ENCODE assay signal across 14 cellular contexts in the genomic region with DNA sequence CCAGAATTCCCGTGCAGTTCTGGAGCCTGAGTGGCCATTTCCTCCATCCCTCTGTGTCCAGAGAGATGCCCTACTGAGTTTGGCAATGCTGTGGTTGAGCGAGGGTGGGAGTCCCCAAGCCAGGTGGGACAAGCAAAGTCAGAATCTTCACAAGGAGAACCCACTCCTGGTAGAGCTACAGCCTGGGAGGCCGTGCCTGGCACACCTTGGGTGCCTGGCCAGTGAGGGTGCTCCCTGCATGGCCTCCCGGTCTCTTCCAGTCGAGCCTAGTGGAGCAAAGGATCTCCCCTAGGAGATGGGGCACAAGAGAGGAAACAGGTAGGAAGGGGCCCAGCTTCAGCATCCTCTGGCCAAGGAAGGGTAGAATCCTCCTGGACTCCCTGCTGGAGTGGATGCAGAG. TPM values are rescaled to one million over a fixed set of nuclear protein-coding genes. Genes with fewer than 3 reads are reported as not detected.
A peak's percentile ranks its signal among the peaks of the same experiment; 100 is the strongest.
DNase-seq lines count a peak whose midpoint lies in the region; ATAC-seq, FAIRE-seq and TF ChIP-seq lines count a peak whose summit lies in the region.
"Had no signal": no experiment of that assay in that cellular context is flagged by ENCODE, and none has a peak within 500 bp of the region (broad histone marks: within the 10 kb centered on the region; RNA-seq: fewer than 3 reads in every experiment).

No MANE protein-coding gene starts in this region.

- H2BK12ac ChIP-seq in H1 (ENCODE audit: low read depth, low read length): peak overlapping the region; percentile 92; the same call in 1 of the 2 replicates

- peaks cover 25% of the 10 kb centered on the region for H3F3A ChIP-seq in MM.1S (ENCODE audit: insufficient read depth, low read length)

- H3K18ac ChIP-seq in H1 (ENCODE audit: extremely low read depth, low read length): peak overlapping the region; percentile 52; the same call in 1 of the 2 replicates

- H4K5ac ChIP-seq in H1 (ENCODE audit: insufficient read length, low read depth, low read length): no peak overlapping the region

- H4K20me1 ChIP-seq in MM.1S (ENCODE audit: insufficient read depth, low read length): no peaks in the 10 kb centered on the region
- H4K20me1 ChIP-seq in H1 (replicated peaks in 1 of 2; ENCODE audit: control insufficient read depth in 1 of 2, insufficient read depth in 2 of 2, low read length in 2 of 2): no peaks in the 10 kb centered on the region

- H3K23me2 ChIP-seq in H1 (ENCODE audit: low read depth, low read length): peaks cover 6% of the 10 kb centered on the region; the same call in 1 of the 2 replicates

- H3K14ac ChIP-seq in H1 (ENCODE audit: insufficient read length): no peak overlapping the region

- H3K27me3 Mint-ChIP-seq in activated naive CD4-positive, alpha-beta T cell treated with anti-CD3 and anti-CD28 coated beads for 36 hours (ENCODE audit: low read depth): no peaks in the 10 kb centered on the region

- no peaks in the 10 kb centered on the region for H3K9me2 ChIP-seq in MM.1S (replicated peaks; ENCODE audit: insufficient read depth, low read length)

- H2BK120ac ChIP-seq in H1 (replicated peaks; ENCODE audit: low read depth, low read length): no peak overlapping the region

- peaks cover 22% of the 10 kb centered on the region for H3K4me1 Mint-ChIP-seq in activated naive CD4-positive, alpha-beta T cell treated with anti-CD3 and anti-CD28 coated beads for 36 hours (ENCODE audit: low read depth)
- peaks cover 22% of the 10 kb centered on the region for H3K4me1 Mint-ChIP-seq in stimulated activated effector memory CD8-positive, alpha-beta T cell treated with anti-CD3 and anti-CD28 coated beads, Interleukin-12 subunit alpha, Interleukin-12 subunit beta, amount 100 ng/mL, for 72 hours

- TF ChIP-seq RAD21 in H1 (IDR thresholded peaks at IDR 0.05 in 1 of 2, conservative IDR thresholded peaks at IDR 0.05 in 1 of 2; ENCODE audit: low read depth in 2 of 2, low read length in 2 of 2): no peak

- no peak overlapping the region for H2BK5ac ChIP-seq in H1 (ENCODE audit: low read depth, low read length)

- H3K4me3 Mint-ChIP-seq in activated naive CD4-positive, alpha-beta T cell treated with anti-CD3 and anti-CD28 coated beads for 36 hours: peak overlapping the region; percentile 74
- H3K4me3 Mint-ChIP-seq in stimulated activated effector memory CD8-positive, alpha-beta T cell treated with anti-CD3 and anti-CD28 coated beads, Interleukin-12 subunit alpha, Interleukin-12 subunit beta, amount 100 ng/mL, for 72 hours: peak overlapping the region; percentile 70

- no peak overlapping the region for H4K8ac ChIP-seq in H1 (ENCODE audit: extremely low read depth, insufficient read depth, low read length)

- CTCF ChIA-PET in activated naive CD4-positive, alpha-beta T cell treated with anti-CD3 and anti-CD28 coated beads for 36 hours (lab: Charles Lee): interaction anchor here (0.6 to 5.2 kb wide), 13 partner anchors 9 to 189 kb away, joined by 3 to 51 read pairs (median 4); a partner anchor contains a TSS
- CTCF ChIA-PET in H1 (lab: Charles Lee; ENCODE audit: partially characterized antibody): interaction anchor here (0.7 to 6.6 kb wide), 14 partner anchors 11 to 102 kb away, joined by 3 to 53 read pairs (median 5); no protein-coding TSS in a partner anchor

- intact Hi-C loops in activated naive CD4-positive, alpha-beta T cell treated with anti-CD3 and anti-CD28 coated beads for 36 hours (cut with micrococcal nuclease): loop anchor here (5.0 kb wide), 1 partner anchor 143 kb away; no protein-coding TSS in a partner anchor

- no peak for ATAC-seq in stimulated activated effector memory CD8-positive, alpha-beta T cell treated with anti-CD3 and anti-CD28 coated beads, Interleukin-12 subunit alpha, Interleukin-12 subunit beta, amount 100 ng/mL, for 72 hours
- ATAC-seq in GM21576 (IDR thresholded peaks at IDR 0.05; ENCODE audit: unreplicated experiment): no peak

- no peak for FAIRE-seq in H1 (lab: Jason Lieb, UNC)
- FAIRE-seq: GM19239 had no signal

- no peak overlapping the region for H3K9ac ChIP-seq in MM.1S (ENCODE audit: low read length)
- H3K9ac ChIP-seq in H1 (replicated peaks in 1 of 4; ENCODE audit: extremely low read depth in 1 of 4, low read depth in 3 of 4, low read length in 3 of 4): no peak overlapping the region

- no peaks in the 10 kb centered on the region for H3K36me3 Mint-ChIP-seq in activated naive CD4-positive, alpha-beta T cell treated with anti-CD3 and anti-CD28 coated beads for 36 hours (ENCODE audit: low read depth)
- H3K36me3 Mint-ChIP-seq in stimulated activated effector memory CD8-positive, alpha-beta T cell treated with anti-CD3 and anti-CD28 coated beads, Interleukin-12 subunit alpha, Interleukin-12 subunit beta, amount 100 ng/mL, for 72 hours: peaks cover 14% of the 10 kb centered on the region

- TF ChIP-seq CTCF in MM.1S (IDR thresholded peaks at IDR 0.05; ENCODE audit: low read length) (no peak), H1 (IDR thresholded peaks at IDR 0.05; ENCODE audit: control extremely low read depth in 1 of 3, insufficient read depth in 1 of 3, low read depth in 1 of 3, low read length in 3 of 3) (no peak)

- no peaks in the 10 kb centered on the region for H3K79me2 ChIP-seq in MM.1S (ENCODE audit: low read length)
- H3K79me2 ChIP-seq in H1 (ENCODE audit: control insufficient read depth in 1 of 2, insufficient read depth in 2 of 2, low read length in 2 of 2): no peaks in the 10 kb centered on the region
- H3K79me2 ChIP-seq: hepatocyte had no signal

- no peaks in the 10 kb centered on the region for H3K9me3 ChIP-seq in MM.1S (replicated peaks; ENCODE audit: insufficient read depth, low read length)
- H3K9me3 ChIP-seq in H1 (ENCODE audit: insufficient read depth in 2 of 2, low read depth in 1 of 2, low read length in 1 of 2): peaks cover 0 to 4% of the 10 kb centered on the region in 2 experiments; a peak in 1 of 4 replicates
- H3K9me3 ChIP-seq: thyroid gland had no signal

- H3K9me3 Mint-ChIP-seq in activated naive CD4-positive, alpha-beta T cell treated with anti-CD3 and anti-CD28 coated beads for 36 hours: no peaks in the 10 kb centered on the region
- no peaks in the 10 kb centered on the region for H3K9me3 Mint-ChIP-seq in stimulated activated effector memory CD8-positive, alpha-beta T cell treated with anti-CD3 and anti-CD28 coated beads, Interleukin-12 subunit alpha, Interleukin-12 subunit beta, amount 100 ng/mL, for 72 hours

- no peak for DNase-seq in activated naive CD4-positive, alpha-beta T cell treated with anti-CD3 and anti-CD28 coated beads for 36 hours
- no peak for DNase-seq in activated naive CD4-positive, alpha-beta T cell treated with Interleukin-2 at 50 U/mL for 16 hours
- DNase-seq in MM.1S (peak; percentile 1), H1 (ENCODE audit: low read depth in 1 of 2, low spot score in 2 of 2) (no peak), cortex of kidney (lab: John Stamatoyannopoulos, UW) (no peak), NCI-H526 (lab: John Stamatoyannopoulos, UW) (no peak)
- no peak for DNase-seq in stimulated activated effector memory CD8-positive, alpha-beta T cell treated with anti-CD3 and anti-CD28 coated beads, Interleukin-12 subunit alpha, Interleukin-12 subunit beta, amount 100 ng/mL, for 72 hours (ENCODE audit: low spot score in 2 of 2)
- DNase-seq: dorsolateral prefrontal cortex, NCI-H1930, NCI-H526 treated with DMSO at 0.1 percent for 48 hours, thyroid gland had no signal

- H3K36me3 ChIP-seq in MM.1S (replicated peaks; ENCODE audit: insufficient read depth, low read length) (no peaks in the 10 kb centered on the region), H1 (ENCODE audit: control insufficient read depth in 2 of 4, insufficient read depth in 4 of 4, low read length in 3 of 4) (no peaks in the 10 kb centered on the region)
- H3K36me3 ChIP-seq: thyroid gland had no signal

- H3K23ac ChIP-seq in H1 (ENCODE audit: insufficient read length): no peak overlapping the region

- no peaks in the 10 kb centered on the region for H3K79me1 ChIP-seq in H1 (ENCODE audit: low read depth, low read length)

- no peak for TF ChIP-seq POLR2A in H1 (IDR thresholded peaks at IDR 0.05; ENCODE audit: control extremely low read depth in 1 of 2, low read depth in 2 of 2, low read length in 2 of 2)

- H3K4me3 ChIP-seq in MM.1S (ENCODE audit: low read length) (no peak overlapping the region), H1 (ENCODE audit: extremely low read depth in 1 of 4, insufficient read depth in 2 of 4, low read depth in 3 of 4, low read length in 4 of 4) (no peak overlapping the region)

- WGBS in H1 (ENCODE audit: extremely low coverage in 1 of 2, insufficient coverage in 1 of 2, insufficient read length in 1 of 2, insufficient replicate concordance in 2 of 2, low coverage in 1 of 2, low lambda C conversion rate in 2 of 2, missing lambda C conversion rate in 1 of 2), 2 experiments: 87% methylated on average over 5 of the region's 5 CpGs; no CpG with 5 or more reads in 1 of the 2 experiments

- no peak overlapping the region for H2BK15ac ChIP-seq in H1 (ENCODE audit: low read length)

- H3K27me3 ChIP-seq in MM.1S (replicated peaks; ENCODE audit: insufficient read depth, low read length): no peaks in the 10 kb centered on the region
- peaks cover 0 to 7% (median 4%) of the 10 kb centered on the region in 4 experiments; a peak in 3 of 7 replicates for H3K27me3 ChIP-seq in H1 (replicated peaks in 1 of 4; ENCODE audit: control insufficient read depth in 3 of 4, extremely low read depth in 1 of 4, insufficient read depth in 3 of 4, low read length in 3 of 4)
- H3K27me3 ChIP-seq: dorsolateral prefrontal cortex, hepatocyte, thyroid gland had no signal

- H3K4me2 ChIP-seq in MM.1S (ENCODE audit: low read depth, low read length) (no peak overlapping the region), H1 (ENCODE audit: insufficient read depth in 1 of 2, low read depth in 2 of 2, low read length in 2 of 2) (no peak overlapping the region)

- POLR2A ChIA-PET in H1 (lab: Charles Lee; ENCODE audit: partially characterized antibody): interaction anchor here (0.7 to 5.0 kb wide), 11 partner anchors 8 to 121 kb away, joined by 3 to 47 read pairs (median 4); a partner anchor contains a TSS

- H3K4ac ChIP-seq in H1 (replicated peaks; ENCODE audit: insufficient read length, low read depth, low read length): no peak overlapping the region

- H3K27ac ChIP-seq in MM.1S (ENCODE audit: low read length) (no peak overlapping the region), H1 (ENCODE audit: low read depth, low read length) (no peak overlapping the region)
- H3K27ac ChIP-seq: thyroid gland had no signal

- no peak overlapping the region for H3K56ac ChIP-seq in H1 (replicated peaks; ENCODE audit: insufficient read length, low read depth, low read length)

- H3K27ac Mint-ChIP-seq in activated naive CD4-positive, alpha-beta T cell treated with anti-CD3 and anti-CD28 coated beads for 36 hours: no peak overlapping the region
- H3K27ac Mint-ChIP-seq in stimulated activated effector memory CD8-positive, alpha-beta T cell treated with anti-CD3 and anti-CD28 coated beads, Interleukin-12 subunit alpha, Interleukin-12 subunit beta, amount 100 ng/mL, for 72 hours: no peak overlapping the region

- no peak overlapping the region for H4K91ac ChIP-seq in H1 (replicated peaks; ENCODE audit: insufficient read length, low read length)

- TF ChIP-seq EP300 in H1 (IDR thresholded peaks at IDR 0.05; ENCODE audit: borderline replicate concordance in 1 of 2, low read depth in 2 of 2, low read length in 2 of 2): no peak

- no peak overlapping the region; the same call in 1 of the 2 replicates for H2AK5ac ChIP-seq in H1 (ENCODE audit: low read depth, low read length)

- H3K4me1 ChIP-seq in MM.1S (ENCODE audit: low read length): peaks cover 31% of the 10 kb centered on the region
- peaks cover 4 to 24% (median 14%) of the 10 kb centered on the region in 4 experiments for H3K4me1 ChIP-seq in H1 (replicated peaks in 1 of 4; ENCODE audit: control insufficient read depth in 3 of 4, insufficient read depth in 4 of 4, low read length in 3 of 4)

- H2BK20ac ChIP-seq in H1 (ENCODE audit: low read length): peak overlapping the region; percentile 80

- H2AFZ ChIP-seq in MM.1S (ENCODE audit: low read length) (no peak overlapping the region), H1 (ENCODE audit: low read length) (no peak overlapping the region)

RNA-seq across cellular contexts. Expression of a gene that starts 57.9 kb away (rescaled TPM):
- 100 to 1,000 TPM; 325 to 332 TPM for total RNA-seq in activated naive CD4-positive, alpha-beta T cell treated with anti-CD3 and anti-CD28 coated beads for 36 hours
- 1,213 and 1,223 TPM in 2 replicates for total RNA-seq in H1 (2021; fragmentation: NEBNext Ultra II Directional; extraction: Animal tissue kit (Norgen Biotek cat#: 25700))
- polyA plus RNA-seq in H1 (2011; rRNA removed): 760 and 1,157 TPM in 2 replicates
- polyA plus RNA-seq in H1 (2011; cell fraction: cytosol; rRNA removed): 1,155 TPM
- 408 TPM for polyA plus RNA-seq in H1 (2011; cell fraction: nucleus; rRNA removed)
- 555 to 853 TPM (median 714 TPM) in 4 replicates for polyA plus RNA-seq in H1 (2012, experiment 1 of 2)
- 650 TPM for polyA plus RNA-seq in H1 (2012, experiment 2 of 2)
- polyA plus RNA-seq in H1 (2013, experiment 1 of 2): 1,534 TPM
- 1,619 TPM for polyA plus RNA-seq in H1 (2013, experiment 2 of 2)
- 222 and 228 TPM in 2 replicates for polyA minus RNA-seq in H1 (2011; rRNA and poly(A)+ RNA removed)
- 287 TPM for polyA minus RNA-seq in H1 (2011; cell fraction: cytosol; rRNA and poly(A)+ RNA removed)
- polyA minus RNA-seq in H1 (2011; cell fraction: nucleus; rRNA and poly(A)+ RNA removed): 109 TPM
